ENCODE assay signal across 14 cellular contexts in genomic region chr2:191664823-191665222, GRCh38. TPM values are rescaled to one million over a fixed set of nuclear protein-coding genes. Genes with fewer than 3 reads are reported as not detected.
DNase-seq lines count a peak whose midpoint lies in the region; ATAC-seq, FAIRE-seq and TF ChIP-seq lines count a peak whose summit lies in the region.
"Had no signal": no experiment of that assay in that cellular context is flagged by ENCODE, and none has a peak within 500 bp of the region (broad histone marks: within the 10 kb centered on the region; RNA-seq: fewer than 3 reads in every experiment).

No MANE protein-coding gene starts in this region.

- no peak for DNase-seq in activated naive CD8-positive, alpha-beta T cell treated with anti-CD3 and anti-CD28 coated beads, Interleukin-2, amount 50 U/mL, for 24 hours
- DNase-seq in activated naive CD8-positive, alpha-beta T cell treated with anti-CD3 and anti-CD28 coated beads for 36 hours: no peak
- no peak for DNase-seq in HL-60 (ENCODE audit: low read depth in 1 of 2, low spot score in 1 of 2)
- no peak for DNase-seq in astrocyte (ENCODE audit: low read depth)
- DNase-seq in keratinocyte (ENCODE audit: low read depth, low spot score): no peak
- no peak for DNase-seq in glomerular visceral epithelial cell (ENCODE audit: extremely low spot score)
- DNase-seq in AG08395 (ENCODE audit: low spot score): no peak
- DNase-seq: DMS 273 treated with DMSO at 0.1 percent for 48 hours, H7, NCI-H1436 treated with DMSO at 0.1 percent for 48 hours, NCI-H2081, NCI-H748 treated with DMSO at 0.1 percent for 48 hours had no signal

- H3K79me2 ChIP-seq in astrocyte (ENCODE audit: insufficient read depth, low read length) (no peaks in the 10 kb centered on the region), keratinocyte (ENCODE audit: control insufficient read depth, insufficient read depth, low read length) (no peaks in the 10 kb centered on the region)

- peaks cover 26% of the 10 kb centered on the region for H3K4me1 Mint-ChIP-seq in activated naive CD8-positive, alpha-beta T cell treated with anti-CD3 and anti-CD28 coated beads, Interleukin-2, amount 50 U/mL, for 24 hours
- peaks cover 21% of the 10 kb centered on the region for H3K4me1 Mint-ChIP-seq in activated naive CD8-positive, alpha-beta T cell treated with anti-CD3 and anti-CD28 coated beads for 36 hours
- peaks cover 35% of the 10 kb centered on the region for H3K4me1 Mint-ChIP-seq in astrocyte (ENCODE audit: low read depth, unreplicated experiment)

- H3K4me2 ChIP-seq in astrocyte (ENCODE audit: low read length) (peak overlapping the region; percentile 10), keratinocyte (ENCODE audit: control insufficient read depth, extremely low read depth, insufficient read depth, low read depth, low read length) (peak overlapping the region; percentile 2)

- peaks cover 9% of the 10 kb centered on the region for H3K9me3 Mint-ChIP-seq in activated naive CD8-positive, alpha-beta T cell treated with anti-CD3 and anti-CD28 coated beads, Interleukin-2, amount 50 U/mL, for 24 hours
- peaks cover 5% of the 10 kb centered on the region for H3K9me3 Mint-ChIP-seq in activated naive CD8-positive, alpha-beta T cell treated with anti-CD3 and anti-CD28 coated beads for 36 hours
- peaks cover 2% of the 10 kb centered on the region for H3K9me3 Mint-ChIP-seq in astrocyte (ENCODE audit: unreplicated experiment)

- no peaks in the 10 kb centered on the region for H3K36me3 Mint-ChIP-seq in activated naive CD8-positive, alpha-beta T cell treated with anti-CD3 and anti-CD28 coated beads, Interleukin-2, amount 50 U/mL, for 24 hours (ENCODE audit: low read depth)
- peaks cover 2% of the 10 kb centered on the region for H3K36me3 Mint-ChIP-seq in activated naive CD8-positive, alpha-beta T cell treated with anti-CD3 and anti-CD28 coated beads for 36 hours
- peaks cover 2% of the 10 kb centered on the region for H3K36me3 Mint-ChIP-seq in astrocyte (ENCODE audit: low read depth, unreplicated experiment)

- H3K9me1 ChIP-seq in keratinocyte (ENCODE audit: control insufficient read depth, extremely low read depth, insufficient read depth, low read length): no peaks in the 10 kb centered on the region

- no peak for ATAC-seq in activated naive CD8-positive, alpha-beta T cell treated with anti-CD3 and anti-CD28 coated beads, Interleukin-2, amount 50 U/mL, for 24 hours
- ATAC-seq in HG02571 (IDR thresholded peaks at IDR 0.05; ENCODE audit: unreplicated experiment): no peak

- H3K4me3 ChIP-seq in HL-60 (replicated peaks; ENCODE audit: insufficient read depth, low read length): no peak overlapping the region
- H3K4me3 ChIP-seq in astrocyte (ENCODE audit: insufficient read depth, low read depth, low read length): no peak overlapping the region
- no peak overlapping the region for H3K4me3 ChIP-seq in keratinocyte (ENCODE audit: control insufficient read depth in 2 of 3, extremely low read depth in 1 of 3, insufficient read depth in 2 of 3, low read depth in 1 of 3, low read length in 3 of 3)

- H3K27me3 Mint-ChIP-seq in activated naive CD8-positive, alpha-beta T cell treated with anti-CD3 and anti-CD28 coated beads, Interleukin-2, amount 50 U/mL, for 24 hours: no peaks in the 10 kb centered on the region
- H3K27me3 Mint-ChIP-seq in activated naive CD8-positive, alpha-beta T cell treated with anti-CD3 and anti-CD28 coated beads for 36 hours: no peaks in the 10 kb centered on the region
- H3K27me3 Mint-ChIP-seq in astrocyte (ENCODE audit: low read depth, unreplicated experiment): no peaks in the 10 kb centered on the region

- H3K36me3 ChIP-seq in astrocyte (ENCODE audit: insufficient read depth, low read length) (no peaks in the 10 kb centered on the region), keratinocyte (ENCODE audit: control insufficient read depth in 2 of 2, extremely low read depth in 1 of 2, insufficient read depth in 2 of 2, low read length in 2 of 2) (no peaks in the 10 kb centered on the region)

- H3K9me3 ChIP-seq in astrocyte (ENCODE audit: insufficient read depth, low read depth, low read length) (no peaks in the 10 kb centered on the region), keratinocyte (ENCODE audit: control insufficient read depth, low read depth, low read length) (no peaks in the 10 kb centered on the region)

- H4K20me1 ChIP-seq in astrocyte (ENCODE audit: insufficient read depth, low read length): no peaks in the 10 kb centered on the region
- H4K20me1 ChIP-seq in keratinocyte (ENCODE audit: control insufficient read depth, extremely low read depth, insufficient read depth, low read length): no peaks in the 10 kb centered on the region

- H3K27ac ChIP-seq in HL-60 (replicated peaks) (peak overlapping the region; percentile 74; the same call in 1 of the 2 replicates), astrocyte (ENCODE audit: low read depth, low read length) (no peak overlapping the region), keratinocyte (ENCODE audit: control insufficient read depth, insufficient read depth, low read length) (no peak overlapping the region)
- H3K27ac ChIP-seq: C4-2B had no signal

- TF ChIP-seq CTCF in HL-60 (IDR thresholded peaks at IDR 0.05; ENCODE audit: insufficient read depth, low read length) (no peak), astrocyte (IDR thresholded peaks at IDR 0.05; ENCODE audit: insufficient read depth, low read depth, low read length) (no peak), keratinocyte (optimal IDR thresholded peaks at IDR 0.05 in 1 of 3, IDR thresholded peaks at IDR 0.05 in 1 of 3, conservative IDR thresholded peaks at IDR 0.05 in 1 of 3; ENCODE audit: extremely low read depth in 1 of 3, insufficient read depth in 2 of 3, low read length in 3 of 3) (no peak)

- H3K27me3 ChIP-seq in HL-60 (ENCODE audit: insufficient read depth, poor library complexity, severe bottlenecking) (no peaks in the 10 kb centered on the region), astrocyte (ENCODE audit: insufficient read depth, low read length) (no peaks in the 10 kb centered on the region), keratinocyte (ENCODE audit: control insufficient read depth, extremely low read depth, insufficient read depth, low read length) (no peaks in the 10 kb centered on the region)

- H3K27ac Mint-ChIP-seq in activated naive CD8-positive, alpha-beta T cell treated with anti-CD3 and anti-CD28 coated beads, Interleukin-2, amount 50 U/mL, for 24 hours: peak overlapping the region; percentile 55
- H3K27ac Mint-ChIP-seq in activated naive CD8-positive, alpha-beta T cell treated with anti-CD3 and anti-CD28 coated beads for 36 hours: no peak overlapping the region
- H3K27ac Mint-ChIP-seq in astrocyte (ENCODE audit: unreplicated experiment): peak overlapping the region; percentile 84

- no peak overlapping the region for H3K4me3 Mint-ChIP-seq in activated naive CD8-positive, alpha-beta T cell treated with anti-CD3 and anti-CD28 coated beads, Interleukin-2, amount 50 U/mL, for 24 hours
- H3K4me3 Mint-ChIP-seq in activated naive CD8-positive, alpha-beta T cell treated with anti-CD3 and anti-CD28 coated beads for 36 hours: no peak overlapping the region
- H3K4me3 Mint-ChIP-seq in astrocyte (ENCODE audit: unreplicated experiment): no peak overlapping the region

- dilution Hi-C loops in keratinocyte (cut with MboI; ENCODE audit: extremely low pct_ligation_motif_present, low sequenced_read_pairs): no loop called here

- FAIRE-seq in astrocyte (lab: Jason Lieb, UNC) (no peak), keratinocyte (lab: Jason Lieb, UNC) (no peak)

- H3K9ac ChIP-seq in astrocyte (ENCODE audit: low read length) (no peak overlapping the region), keratinocyte (ENCODE audit: control insufficient read depth, extremely low read depth, insufficient read depth, low read length) (no peak overlapping the region)

- H3K4me1 ChIP-seq in astrocyte (ENCODE audit: insufficient read depth, low read length) (peaks cover 17% of the 10 kb centered on the region), keratinocyte (ENCODE audit: control insufficient read depth, extremely low read depth, insufficient read depth, low read length) (peaks cover 9% of the 10 kb centered on the region)

- H2AFZ ChIP-seq in astrocyte (ENCODE audit: low read depth, low read length) (no peak overlapping the region), keratinocyte (ENCODE audit: control insufficient read depth, low read length) (peak overlapping the region; percentile 59)

RNA-seq across cellular contexts. Expression of gene NABP1, which starts 13.1 kb away (rescaled TPM):
- total RNA-seq in activated naive CD8-positive, alpha-beta T cell treated with anti-CD3 and anti-CD28 coated beads for 36 hours: 10 to 100 TPM; 41.1 to 42.1 TPM
- 181 and 213 TPM in 2 replicates for total RNA-seq in astrocyte
- polyA plus RNA-seq in keratinocyte: 18.4 to 29.3 TPM (median 22.8 TPM) in 3 replicates
- 29.0 TPM for polyA plus RNA-seq in keratinocyte (2011; ENCODE audit: low read depth)
- polyA plus RNA-seq in keratinocyte (2011; cell fraction: cytosol; rRNA removed): 9.9 and 14.9 TPM in 2 replicates
- 56.3 and 69.3 TPM in 2 replicates for polyA plus RNA-seq in keratinocyte (2011; cell fraction: nucleus; rRNA removed)
- polyA plus RNA-seq in keratinocyte (2012; ENCODE audit: low replicate concordance): 21.3 and 25.4 TPM in 2 replicates
- 5.5 to 50.9 TPM (median 24.0 TPM) in 3 replicates for polyA minus RNA-seq in keratinocyte
- 16.3 TPM for polyA minus RNA-seq in keratinocyte (2011; cell fraction: cytosol; rRNA and poly(A)+ RNA removed)
- 45.1 and 82.4 TPM in 2 replicates for polyA minus RNA-seq in keratinocyte (2011; cell fraction: nucleus; rRNA and poly(A)+ RNA removed)
